ENCODE assay signal across 9 cellular contexts in genomic region chrX:427812-428725, GRCh38. TPM values are rescaled to one million over a fixed set of nuclear protein-coding genes. Genes with fewer than 3 reads are reported as not detected.
DNase-seq lines count a peak whose midpoint lies in the region; ATAC-seq, FAIRE-seq and TF ChIP-seq lines count a peak whose summit lies in the region.
"Had no signal": no experiment of that assay in that cellular context is flagged by ENCODE, and none has a peak within 500 bp of the region (broad histone marks: within the 10 kb centered on the region; RNA-seq: fewer than 3 reads in every experiment).

No MANE protein-coding gene starts in this region.

- POLR2A ChIA-PET in H1 (lab: Charles Lee; ENCODE audit: partially characterized antibody): no interaction called here

- peak overlapping the region; percentile 75 for H4K91ac ChIP-seq in H1 (replicated peaks; ENCODE audit: insufficient read length, low read length)

- DNase-seq in NCI-H526 (lab: John Stamatoyannopoulos, UW): peak; percentile 35 to 63
- peak; percentile 54 to 77 for DNase-seq in H1 (ENCODE audit: low read depth in 1 of 2, low spot score in 2 of 2)
- no peak for DNase-seq in retinal pigment epithelial cell (ENCODE audit: low read depth)
- no peak for DNase-seq in GM03348 (ENCODE audit: low spot score)
- DNase-seq in NCI-H1105 treated with DMSO at 0.1 percent for 48 hours (lab: John Stamatoyannopoulos, UW): no peak
- DNase-seq: pancreas had no signal

- ATAC-seq in HG02759 (IDR thresholded peaks at IDR 0.05; ENCODE audit: unreplicated experiment): no peak
- ATAC-seq: pancreas had no signal

- TF ChIP-seq POLR2A in H1 (IDR thresholded peaks at IDR 0.05; ENCODE audit: control extremely low read depth in 1 of 2, low read depth in 2 of 2, low read length in 2 of 2): no peak

- no peak overlapping the region for H3K14ac ChIP-seq in H1 (ENCODE audit: insufficient read length)

- no peak overlapping the region for H3K4ac ChIP-seq in H1 (replicated peaks; ENCODE audit: insufficient read length, low read depth, low read length)

- TF ChIP-seq EP300 in H1 (IDR thresholded peaks at IDR 0.05; ENCODE audit: borderline replicate concordance in 1 of 2, low read depth in 2 of 2, low read length in 2 of 2): no peak

- H3K27me3 ChIP-seq in H1 (replicated peaks in 1 of 4; ENCODE audit: control insufficient read depth in 3 of 4, extremely low read depth in 1 of 4, insufficient read depth in 3 of 4, low read length in 3 of 4): peaks cover 0 to 14% (median 10%) of the 10 kb centered on the region in 4 experiments; a peak in 5 of 7 replicates
- H3K27me3 ChIP-seq: pancreas had no signal

- no peaks in the 10 kb centered on the region for H3K79me1 ChIP-seq in H1 (ENCODE audit: low read depth, low read length)

- no peaks in the 10 kb centered on the region for H4K20me1 ChIP-seq in H1 (replicated peaks in 1 of 2; ENCODE audit: control insufficient read depth in 1 of 2, insufficient read depth in 2 of 2, low read length in 2 of 2)

- H3K4me1 ChIP-seq in ES-I3 (ENCODE audit: insufficient read depth, low read length): no peaks in the 10 kb centered on the region; the same call in 1 of the 2 replicates
- peaks cover 0 to 6% (median 0%) of the 10 kb centered on the region in 4 experiments; a peak in 3 of 7 replicates for H3K4me1 ChIP-seq in H1 (replicated peaks in 1 of 4; ENCODE audit: control insufficient read depth in 3 of 4, insufficient read depth in 4 of 4, low read length in 3 of 4)
- H3K4me1 ChIP-seq: pancreas had no signal

- no peaks in the 10 kb centered on the region for H3K79me2 ChIP-seq in H1 (ENCODE audit: control insufficient read depth in 1 of 2, insufficient read depth in 2 of 2, low read length in 2 of 2)

- peak overlapping the region; percentile 71 to 81 for H3K4me2 ChIP-seq in H1 (ENCODE audit: insufficient read depth in 1 of 2, low read depth in 2 of 2, low read length in 2 of 2)

- H2AFZ ChIP-seq in H1 (ENCODE audit: low read length): peak overlapping the region; percentile 62

- peak overlapping the region; percentile 43; the same call in 1 of the 2 replicates for H3K9ac ChIP-seq in ES-I3 (ENCODE audit: low read depth, low read length)
- no peak overlapping the region; a peak in 1 of 7 replicates for H3K9ac ChIP-seq in H1 (replicated peaks in 1 of 4; ENCODE audit: extremely low read depth in 1 of 4, low read depth in 3 of 4, low read length in 3 of 4)

- H3K4me3 ChIP-seq in H1 (ENCODE audit: extremely low read depth in 1 of 4, insufficient read depth in 2 of 4, low read depth in 3 of 4, low read length in 4 of 4) (peak overlapping the region; percentile 10 to 56 (median 26); a peak in 5 of 8 replicates), retinal pigment epithelial cell (ENCODE audit: low read length) (peak overlapping the region; percentile 17)

- no peak overlapping the region for H2BK5ac ChIP-seq in H1 (ENCODE audit: low read depth, low read length)

- H3K18ac ChIP-seq in H1 (ENCODE audit: extremely low read depth, low read length): no peak overlapping the region; the same call in 1 of the 2 replicates

- CTCF ChIA-PET in H1 (lab: Charles Lee; ENCODE audit: partially characterized antibody): no interaction called here

- H3K23me2 ChIP-seq in H1 (ENCODE audit: low read depth, low read length): no peaks in the 10 kb centered on the region; the same call in 1 of the 2 replicates

- H2BK15ac ChIP-seq in H1 (ENCODE audit: low read length): no peak overlapping the region

- FAIRE-seq in H1 (lab: Jason Lieb, UNC): no peak
- FAIRE-seq: colon, pancreas had no signal

- peak overlapping the region; percentile 9 for H3K56ac ChIP-seq in H1 (replicated peaks; ENCODE audit: insufficient read length, low read depth, low read length)

- H3K36me3 ChIP-seq in ES-I3 (ENCODE audit: insufficient read depth, low read length) (no peaks in the 10 kb centered on the region), H1 (ENCODE audit: control insufficient read depth in 2 of 4, insufficient read depth in 4 of 4, low read length in 3 of 4) (no peaks in the 10 kb centered on the region)
- H3K36me3 ChIP-seq: pancreas had no signal

- no peak overlapping the region for H3K23ac ChIP-seq in H1 (ENCODE audit: insufficient read length)

- H4K5ac ChIP-seq in H1 (ENCODE audit: insufficient read length, low read depth, low read length): peak overlapping the region; percentile 29

- H2BK12ac ChIP-seq in H1 (ENCODE audit: low read depth, low read length): peak overlapping the region; percentile 92; the same call in 1 of the 2 replicates

- H3K27ac ChIP-seq in H1 (ENCODE audit: low read depth, low read length): no peak overlapping the region
- H3K27ac ChIP-seq: pancreas had no signal

- peak; percentile 86 for TF ChIP-seq RAD21 in H1 (IDR thresholded peaks at IDR 0.05 in 1 of 2, conservative IDR thresholded peaks at IDR 0.05 in 1 of 2; ENCODE audit: low read depth in 2 of 2, low read length in 2 of 2)

- H4K8ac ChIP-seq in H1 (ENCODE audit: extremely low read depth, insufficient read depth, low read length): peak overlapping the region; percentile 91

- 20% methylated on average over 34 of the region's 56 CpGs; no CpG with 5 or more reads in 1 of the 2 experiments for WGBS in H1 (ENCODE audit: extremely low coverage in 1 of 2, insufficient coverage in 1 of 2, insufficient read length in 1 of 2, insufficient replicate concordance in 2 of 2, low coverage in 1 of 2, low lambda C conversion rate in 2 of 2, missing lambda C conversion rate in 1 of 2), 2 experiments

- peak overlapping the region; percentile 29; the same call in 1 of the 2 replicates for H2BK20ac ChIP-seq in H1 (ENCODE audit: low read length)

- TF ChIP-seq CTCF in H1 (IDR thresholded peaks at IDR 0.05; ENCODE audit: control extremely low read depth in 1 of 3, insufficient read depth in 1 of 3, low read depth in 1 of 3, low read length in 3 of 3) (peak in 2 of 3 experiments; percentile 61 to 62; a peak in 3 of 4 replicates), retinal pigment epithelial cell (conservative IDR thresholded peaks at IDR 0.05; ENCODE audit: low read depth, low read length) (peak; percentile 34)

- H3K9me3 ChIP-seq in ES-I3 (ENCODE audit: control insufficient read depth, insufficient read depth, low read length) (no peaks in the 10 kb centered on the region), H1 (ENCODE audit: insufficient read depth in 2 of 2, low read depth in 1 of 2, low read length in 1 of 2) (no peaks in the 10 kb centered on the region)
- H3K9me3 ChIP-seq: pancreas had no signal

- H2AK5ac ChIP-seq in H1 (ENCODE audit: low read depth, low read length): no peak overlapping the region

- H2BK120ac ChIP-seq in H1 (replicated peaks; ENCODE audit: low read depth, low read length): peak overlapping the region; percentile 81

TF ChIP-seq in H1, 55 proteins besides CTCF, POLR2A, EP300 and RAD21 (continues in another document):
- peak; percentile 14 for TF ChIP-seq KDM4A (IDR thresholded peaks at IDR 0.05; ENCODE audit: low read depth, low read length, severe bottlenecking)
- TF ChIP-seq RFX5 (IDR thresholded peaks at IDR 0.05; ENCODE audit: borderline replicate concordance, low read depth, low read length): no peak
- TF ChIP-seq BRCA1 (IDR thresholded peaks at IDR 0.05; ENCODE audit: low read depth, low read length): no peak
- no peak for TF ChIP-seq TEAD4 (IDR thresholded peaks at IDR 0.05; ENCODE audit: low read depth, low read length)
- peak; percentile 41; the same call in 1 of the 2 replicates for TF ChIP-seq MAX (IDR thresholded peaks at IDR 0.05)
- TF ChIP-seq CBX5 (IDR thresholded peaks at IDR 0.05; ENCODE audit: low read depth, low read length): no peak
- no peak for TF ChIP-seq POLR2AphosphoS5 (IDR thresholded peaks at IDR 0.05; ENCODE audit: low read depth, low read length)
- no peak for TF ChIP-seq CEBPB (IDR thresholded peaks at IDR 0.05; ENCODE audit: low read depth, low read length)
- no peak for TF ChIP-seq TAF1 (IDR thresholded peaks at IDR 0.05; ENCODE audit: low read depth, low read length)
- no peak for TF ChIP-seq JUN (IDR thresholded peaks at IDR 0.05; ENCODE audit: low read depth, low read length)
- TF ChIP-seq CHD1 (IDR thresholded peaks at IDR 0.05; ENCODE audit: low read depth, low read length): no peak
- TF ChIP-seq ZNF274 (IDR thresholded peaks at IDR 0.05; ENCODE audit: borderline replicate concordance, extremely low read depth, low read length): no peak
- TF ChIP-seq SIN3A (conservative IDR thresholded peaks at IDR 0.05 in 1 of 2, IDR thresholded peaks at IDR 0.05 in 1 of 2; ENCODE audit: low read depth in 1 of 2, low read length in 2 of 2): no peak
- TF ChIP-seq TBP (IDR thresholded peaks at IDR 0.05; ENCODE audit: low read depth, low read length): no peak
- no peak; a peak in 1 of 4 replicates for TF ChIP-seq HDAC2 (IDR thresholded peaks at IDR 0.05; ENCODE audit: borderline replicate concordance in 1 of 2, low read depth in 2 of 2, low read length in 2 of 2)
- no peak for TF ChIP-seq CTBP2 (IDR thresholded peaks at IDR 0.05; ENCODE audit: borderline replicate concordance, insufficient read depth, insufficient read length, low read length)
- peak; percentile 57; the same call in 1 of the 2 replicates for TF ChIP-seq E2F6 (IDR thresholded peaks at IDR 0.05)
- TF ChIP-seq TCF12 (IDR thresholded peaks at IDR 0.05; ENCODE audit: low read depth, low read length): no peak
- no peak for TF ChIP-seq PHF8 (conservative IDR thresholded peaks at IDR 0.05; ENCODE audit: low read depth, low read length)
- no peak for TF ChIP-seq ASH2L (IDR thresholded peaks at IDR 0.05; ENCODE audit: low read length)
- no peak for TF ChIP-seq KDM1A (IDR thresholded peaks at IDR 0.05; ENCODE audit: borderline replicate concordance, low read length)

RNA-seq across cellular contexts. Expression of gene PPP2R3B, which starts 41.4 kb away (rescaled TPM):
- 84.3 and 86.7 TPM in 2 replicates for total RNA-seq in H1 (2021; fragmentation: NEBNext Ultra II Directional; extraction: Animal tissue kit (Norgen Biotek cat#: 25700))
- polyA plus RNA-seq in H1 (2011; rRNA removed): 47.6 and 80.1 TPM in 2 replicates
- 74.0 TPM for polyA plus RNA-seq in H1 (2011; cell fraction: cytosol; rRNA removed)
- polyA plus RNA-seq in H1 (2011; cell fraction: nucleus; rRNA removed): 265 TPM
- polyA plus RNA-seq in H1 (2012, experiment 1 of 2): 46.6 to 79.9 TPM (median 73.3 TPM) in 4 replicates
- 48.0 TPM for polyA plus RNA-seq in H1 (2012, experiment 2 of 2)
- polyA plus RNA-seq in H1 (2013, experiment 1 of 2): 41.6 TPM
- polyA plus RNA-seq in H1 (2013, experiment 2 of 2): 37.4 TPM
- 39.1 and 49.9 TPM in 2 replicates for polyA minus RNA-seq in H1 (2011; rRNA and poly(A)+ RNA removed)
- polyA minus RNA-seq in H1 (2011; cell fraction: cytosol; rRNA and poly(A)+ RNA removed): 56.4 TPM
- polyA minus RNA-seq in H1 (2011; cell fraction: nucleus; rRNA and poly(A)+ RNA removed): 122 TPM

Comparison
In these comparisons a context has a peak if more than half of its experiments do, and no peak if none do; other contexts are left out.
1. DNase-seq: peak in NCI-H526 (2 of 2) and H1 (2 of 2); none in retinal pigment epithelial cell (single experiment), GM03348 (single experiment) and NCI-H1105 treated with DMSO at 0.1 percent for 48 hours (single experiment).